1 cellular context compared by ENCODE assay signal in genomic region chr17:44280383-44280782, GRCh38.
TF ChIP-seq lines count a peak whose summit lies in the region.

No MANE protein-coding gene starts in this region.

TF ChIP-seq in K562, 482 proteins besides CTCF, POLR2A, EP300 and RAD21:
- TF ChIP-seq, protein P1, sequence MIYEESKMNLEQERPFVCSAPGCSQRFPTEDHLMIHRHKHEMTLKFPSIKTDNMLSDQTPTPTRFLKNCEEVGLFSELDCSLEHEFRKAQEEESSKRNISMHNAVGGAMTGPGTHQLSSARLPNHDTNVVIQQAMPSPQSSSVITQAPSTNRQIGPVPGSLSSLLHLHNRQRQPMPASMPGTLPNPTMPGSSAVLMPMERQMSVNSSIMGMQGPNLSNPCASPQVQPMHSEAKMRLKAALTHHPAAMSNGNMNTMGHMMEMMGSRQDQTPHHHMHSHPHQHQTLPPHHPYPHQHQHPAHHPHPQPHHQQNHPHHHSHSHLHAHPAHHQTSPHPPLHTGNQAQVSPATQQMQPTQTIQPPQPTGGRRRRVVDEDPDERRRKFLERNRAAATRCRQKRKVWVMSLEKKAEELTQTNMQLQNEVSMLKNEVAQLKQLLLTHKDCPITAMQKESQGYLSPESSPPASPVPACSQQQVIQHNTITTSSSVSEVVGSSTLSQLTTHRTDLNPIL (CRISPR knock-in tag; IDR thresholded peaks at IDR 0.05), result no peak
- TF ChIP-seq AFF1 (IDR thresholded peaks at IDR 0.05; ENCODE audit: low read depth in 1 of 2, partially characterized antibody in 2 of 2) (no peak), FOXO4 (CRISPR knock-in tag; IDR thresholded peaks at IDR 0.05) (no peak), BMI1 (IDR thresholded peaks at IDR 0.05; ENCODE audit: low read length) (no peak), HMG20A (CRISPR knock-in tag; conservative IDR thresholded peaks at IDR 0.05) (no peak), KLF10 (CRISPR knock-in tag; IDR thresholded peaks at IDR 0.05) (no peak), STAT5B (CRISPR knock-in tag; IDR thresholded peaks at IDR 0.05) (no peak), ZNF134 (CRISPR knock-in tag; conservative IDR thresholded peaks at IDR 0.05) (no peak), ILF3 (IDR thresholded peaks at IDR 0.05; ENCODE audit: borderline replicate concordance) (no peak), ZNF174 (CRISPR knock-in tag; IDR thresholded peaks at IDR 0.05) (no peak), RBFOX2 (IDR thresholded peaks at IDR 0.05; ENCODE audit: low read depth, low read length) (no peak), SAP30 (IDR thresholded peaks at IDR 0.05; ENCODE audit: borderline replicate concordance, insufficient read depth, low read depth, low read length, poor library complexity, severe bottlenecking) (no peak), CHCHD3 (CRISPR knock-in tag; IDR thresholded peaks at IDR 0.05) (no peak), CBX2 (IDR thresholded peaks at IDR 0.05; ENCODE audit: insufficient read depth, low read length, poor library complexity, severe bottlenecking) (no peak)
- TF ChIP-seq, protein P2, sequence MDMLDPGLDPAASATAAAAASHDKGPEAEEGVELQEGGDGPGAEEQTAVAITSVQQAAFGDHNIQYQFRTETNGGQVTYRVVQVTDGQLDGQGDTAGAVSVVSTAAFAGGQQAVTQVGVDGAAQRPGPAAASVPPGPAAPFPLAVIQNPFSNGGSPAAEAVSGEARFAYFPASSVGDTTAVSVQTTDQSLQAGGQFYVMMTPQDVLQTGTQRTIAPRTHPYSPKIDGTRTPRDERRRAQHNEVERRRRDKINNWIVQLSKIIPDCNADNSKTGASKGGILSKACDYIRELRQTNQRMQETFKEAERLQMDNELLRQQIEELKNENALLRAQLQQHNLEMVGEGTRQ (CRISPR knock-in tag; IDR thresholded peaks at IDR 0.05), result no peak
- TF ChIP-seq, protein P3, sequence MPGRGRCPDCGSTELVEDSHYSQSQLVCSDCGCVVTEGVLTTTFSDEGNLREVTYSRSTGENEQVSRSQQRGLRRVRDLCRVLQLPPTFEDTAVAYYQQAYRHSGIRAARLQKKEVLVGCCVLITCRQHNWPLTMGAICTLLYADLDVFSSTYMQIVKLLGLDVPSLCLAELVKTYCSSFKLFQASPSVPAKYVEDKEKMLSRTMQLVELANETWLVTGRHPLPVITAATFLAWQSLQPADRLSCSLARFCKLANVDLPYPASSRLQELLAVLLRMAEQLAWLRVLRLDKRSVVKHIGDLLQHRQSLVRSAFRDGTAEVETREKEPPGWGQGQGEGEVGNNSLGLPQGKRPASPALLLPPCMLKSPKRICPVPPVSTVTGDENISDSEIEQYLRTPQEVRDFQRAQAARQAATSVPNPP (IDR thresholded peaks at IDR 0.05; ENCODE audit: borderline replicate concordance, insufficient read depth, insufficient read length), result no peak
